25 cellular contexts compared by ENCODE assay signal in genomic region chr17:76379646-76380376, GRCh38.
"Had no signal": no experiment of that assay in that cellular context is flagged by ENCODE, and none has a peak within 500 bp of the region (broad histone marks: within the 10 kb centered on the region; RNA-seq: fewer than 3 reads in every experiment).

No MANE protein-coding gene starts in this region.

- H3K27me3 ChIP-seq: body of pancreas, foreskin keratinocyte, suprapubic skin, tibial nerve had no signal

- H3K36me3 ChIP-seq: lower lobe of right lung, sigmoid colon, stomach, suprapubic skin, tibial nerve, uterus, WERI-Rb-1 had no signal

- H3K27ac ChIP-seq: foreskin keratinocyte, lower lobe of right lung, sigmoid colon, stomach, suprapubic skin, uterus, WERI-Rb-1 had no signal

- DNase-seq: activated CD4-positive, alpha-beta T cell treated with anti-CD3 and anti-CD28 coated beads for 1 hour; activated CD4-positive, alpha-beta T cell treated with anti-CD3 and anti-CD28 coated beads, Interleukin-2, amount 50 U/mL, for 1 hour; activated CD8-positive, alpha-beta T cell treated with anti-CD3 and anti-CD28 coated beads, Interleukin-2, amount 10 ng/mL, durations not matched to agents 7 days and 5 days; activated gamma-delta T cell treated with Interleukin-2 at 50 U/mL for 16 hours; anterior cingulate cortex; body of pancreas; caudate nucleus; dermis blood vessel endothelial cell; effector CD8-positive, alpha-beta T cell; foreskin keratinocyte; kidney; lower lobe of right lung; mesendoderm; mucosa of descending colon; sigmoid colon; stimulated activated CD4-positive, alpha-beta T cell treated with anti-CD3 and anti-CD28 coated beads, Interleukin-15, amount 100 ng/mL, for 24 hours; stomach; uterus; WERI-Rb-1 had no signal

- H3K27ac Mint-ChIP-seq: activated CD8-positive, alpha-beta T cell treated with anti-CD3 and anti-CD28 coated beads, Interleukin-2, amount 10 ng/mL, durations not matched to agents 7 days and 5 days; activated naive CD4-positive, alpha-beta T cell treated with anti-CD3 and anti-CD28 coated beads, Interleukin-2, amount 50 U/mL, for 24 hours; stimulated activated memory B cell treated with anti-CD40 and anti-IgM and Interleukin-4, amounts not matched to agents 10 μg/mL and 1 μg/mL and 100 μg/mL, for 72 hours; T-helper 2 cell treated with Interferon-gamma antibody and Interleukin-4, amounts not matched to agents 5 μg/mL and 100 μg/mL, for 36 hours had no signal

- H3K4me3 ChIP-seq: body of pancreas, lower lobe of right lung, mucosa of descending colon, sigmoid colon, smooth muscle cell, stomach, suprapubic skin, tibial nerve, uterus had no signal

- ATAC-seq: activated CD8-positive, alpha-beta T cell treated with anti-CD3 and anti-CD28 coated beads, Interleukin-2, amount 10 ng/mL, durations not matched to agents 7 days and 5 days; body of pancreas; foreskin keratinocyte; lower lobe of right lung; mucosa of descending colon; stimulated activated memory B cell treated with anti-CD40 and anti-IgM and Interleukin-4, amounts not matched to agents 10 μg/mL and 1 μg/mL and 100 μg/mL, for 72 hours had no signal

- H3K4me3 Mint-ChIP-seq: activated CD8-positive, alpha-beta T cell treated with anti-CD3 and anti-CD28 coated beads, Interleukin-2, amount 10 ng/mL, durations not matched to agents 7 days and 5 days; activated naive CD4-positive, alpha-beta T cell treated with anti-CD3 and anti-CD28 coated beads, Interleukin-2, amount 50 U/mL, for 24 hours; stimulated activated memory B cell treated with anti-CD40 and anti-IgM and Interleukin-4, amounts not matched to agents 10 μg/mL and 1 μg/mL and 100 μg/mL, for 72 hours had no signal

- H3K9me3 Mint-ChIP-seq: activated naive CD4-positive, alpha-beta T cell treated with anti-CD3 and anti-CD28 coated beads, Interleukin-2, amount 50 U/mL, for 24 hours; stimulated activated memory B cell treated with anti-CD40 and anti-IgM and Interleukin-4, amounts not matched to agents 10 μg/mL and 1 μg/mL and 100 μg/mL, for 72 hours; T-helper 2 cell treated with Interferon-gamma antibody and Interleukin-4, amounts not matched to agents 5 μg/mL and 100 μg/mL, for 36 hours had no signal

- H3K27me3 Mint-ChIP-seq: activated naive CD4-positive, alpha-beta T cell treated with anti-CD3 and anti-CD28 coated beads, Interleukin-2, amount 50 U/mL, for 24 hours had no signal

- H3K9me3 ChIP-seq: body of pancreas, lower lobe of right lung, mucosa of descending colon, sigmoid colon, stomach, suprapubic skin, tibial nerve, uterus had no signal

- H3K36me3 Mint-ChIP-seq: activated naive CD4-positive, alpha-beta T cell treated with anti-CD3 and anti-CD28 coated beads, Interleukin-2, amount 50 U/mL, for 24 hours; stimulated activated memory B cell treated with anti-CD40 and anti-IgM and Interleukin-4, amounts not matched to agents 10 μg/mL and 1 μg/mL and 100 μg/mL, for 72 hours had no signal
